1 cellular context compared by ENCODE assay signal in genomic region chrX:38847903-38848230, GRCh38.
TF ChIP-seq lines count a peak whose summit lies in the region.

No MANE protein-coding gene starts in this region.

TF ChIP-seq in K562, 482 proteins besides CTCF, POLR2A, EP300 and RAD21:
- TF ChIP-seq CEBPB (tag; IDR thresholded peaks at IDR 0.05) (0 out of 2 replicates have a peak, but pooled peaks have one; percentile 26), DPF2 (IDR thresholded peaks at IDR 0.05) (no peak), GABPA (tag; conservative IDR thresholded peaks at IDR 0.05; ENCODE audit: low read depth) (no peak), SOX6 (IDR thresholded peaks at IDR 0.05) (no peak)
TF ChIP-seq in K562: peak in this region for 1.
